ENCODE assay signal across 9 cellular contexts in genomic region chr2:239328306-239329191, GRCh38.
DNase-seq lines count a peak whose midpoint lies in the region; ATAC-seq and TF ChIP-seq lines count a peak whose summit lies in the region.
"Had no signal": no experiment of that assay in that cellular context is flagged by ENCODE, and none has a peak within 500 bp of the region (broad histone marks: within the 10 kb centered on the region; RNA-seq: fewer than 3 reads in every experiment).

No MANE protein-coding gene starts in this region.

- H3K4me1 Mint-ChIP-seq in GM23338: peaks cover 49% of the 10 kb centered on the region
- peaks cover 62% of the 10 kb centered on the region for H3K4me1 Mint-ChIP-seq in activated T-helper 2 cell treated with anti-CD3 and anti-CD28 coated beads, Interferon-gamma antibody, Interleukin-2, Interleukin-4, amounts not matched to agents 10 μg/mL and 5 μg/mL and 100 μg/mL, durations not matched to agents 14 hours and 24 hours and 36 hours (ENCODE audit: low read depth)

- 0 out of 2 replicates have a peak overlapping the region, but pooled peaks have one; percentile 63 for H3K27ac ChIP-seq in GM23338 (ENCODE audit: low read depth)
- peak overlapping the region; percentile 91 to 97 for H3K27ac ChIP-seq in right atrium auricular region

- no peak overlapping the region for H2AFZ ChIP-seq in GM23338

- H4K20me1 ChIP-seq in GM23338 (replicated peaks; ENCODE audit: insufficient read depth): peaks cover 4% of the 10 kb centered on the region; the same call in 1 of the 2 replicates

- H3K36me3 ChIP-seq in GM23338 (ENCODE audit: insufficient read depth) (no peaks in the 10 kb centered on the region), right atrium auricular region (no peaks in the 10 kb centered on the region)

- intact Hi-C loops in activated T-helper 2 cell treated with anti-CD3 and anti-CD28 coated beads, Interferon-gamma antibody, Interleukin-2, Interleukin-4, amounts not matched to agents 10 μg/mL and 5 μg/mL and 100 μg/mL, durations not matched to agents 14 hours and 24 hours and 36 hours (cut with micrococcal nuclease): no loop called here

- H3K36me3 Mint-ChIP-seq in GM23338 (ENCODE audit: low read depth): no peaks in the 10 kb centered on the region; the same call in 1 of the 3 replicates
- peaks cover 27% of the 10 kb centered on the region for H3K36me3 Mint-ChIP-seq in activated T-helper 2 cell treated with anti-CD3 and anti-CD28 coated beads, Interferon-gamma antibody, Interleukin-2, Interleukin-4, amounts not matched to agents 10 μg/mL and 5 μg/mL and 100 μg/mL, durations not matched to agents 14 hours and 24 hours and 36 hours (ENCODE audit: low read depth)

- no peaks in the 10 kb centered on the region for H3K9me3 ChIP-seq in right atrium auricular region

- H3K27me3 ChIP-seq in GM23338 (ENCODE audit: insufficient read depth) (no peaks in the 10 kb centered on the region), right atrium auricular region (no peaks in the 10 kb centered on the region)

- H3K4me1 ChIP-seq in GM23338 (ENCODE audit: insufficient read depth) (peaks cover 9% of the 10 kb centered on the region; the same call in 1 of the 2 replicates), right atrium auricular region (peaks cover 0 to 47% of the 10 kb centered on the region in 2 donors)

- H3K4me3 Mint-ChIP-seq in GM23338: no peak overlapping the region
- peak overlapping the region; percentile 54 for H3K4me3 Mint-ChIP-seq in activated T-helper 2 cell treated with anti-CD3 and anti-CD28 coated beads, Interferon-gamma antibody, Interleukin-2, Interleukin-4, amounts not matched to agents 10 μg/mL and 5 μg/mL and 100 μg/mL, durations not matched to agents 14 hours and 24 hours and 36 hours (ENCODE audit: low read depth)

- peak overlapping the region; percentile 87 for H3K27ac Mint-ChIP-seq in GM23338
- peak overlapping the region; percentile 90 for H3K27ac Mint-ChIP-seq in activated T-helper 2 cell treated with anti-CD3 and anti-CD28 coated beads, Interferon-gamma antibody, Interleukin-2, Interleukin-4, amounts not matched to agents 10 μg/mL and 5 μg/mL and 100 μg/mL, durations not matched to agents 14 hours and 24 hours and 36 hours

- H3K4me3 ChIP-seq in GM23338 (no peak overlapping the region), right atrium auricular region (peak overlapping the region in 1 of 2 donors; percentile 2), skeletal muscle cell (ENCODE audit: low read depth, low read length) (no peak overlapping the region)

- no peaks in the 10 kb centered on the region for H3K9me2 ChIP-seq in GM23338 (ENCODE audit: insufficient read depth)

- ATAC-seq in GM23338: peak; percentile 57

- no peaks in the 10 kb centered on the region for H3K9me3 Mint-ChIP-seq in GM23338
- H3K9me3 Mint-ChIP-seq in activated T-helper 2 cell treated with anti-CD3 and anti-CD28 coated beads, Interferon-gamma antibody, Interleukin-2, Interleukin-4, amounts not matched to agents 10 μg/mL and 5 μg/mL and 100 μg/mL, durations not matched to agents 14 hours and 24 hours and 36 hours: no peaks in the 10 kb centered on the region

- no peaks in the 10 kb centered on the region for H3F3A ChIP-seq in GM23338 (replicated peaks; ENCODE audit: low read depth)

- TF ChIP-seq CTCF in GM23338 (conservative IDR thresholded peaks at IDR 0.05; ENCODE audit: low read depth in 2 of 2) (no peak), right atrium auricular region (IDR thresholded peaks at IDR 0.05) (no peak)

- peaks cover 2% of the 10 kb centered on the region for H3K27me3 Mint-ChIP-seq in GM23338 (ENCODE audit: insufficient read depth, low read depth, poor library complexity)
- no peaks in the 10 kb centered on the region for H3K27me3 Mint-ChIP-seq in activated T-helper 2 cell treated with anti-CD3 and anti-CD28 coated beads, Interferon-gamma antibody, Interleukin-2, Interleukin-4, amounts not matched to agents 10 μg/mL and 5 μg/mL and 100 μg/mL, durations not matched to agents 14 hours and 24 hours and 36 hours (ENCODE audit: low read depth)

- H3K4me2 ChIP-seq in GM23338: no peak overlapping the region

- H3K79me2 ChIP-seq in GM23338 (replicated peaks; ENCODE audit: insufficient read depth): peaks cover 92% of the 10 kb centered on the region

- DNase-seq in GM23338 (ENCODE audit: low spot score): no peak
- DNase-seq in activated T-helper 2 cell treated with anti-CD3 and anti-CD28 coated beads, Interferon-gamma antibody, Interleukin-2, Interleukin-4, amounts not matched to agents 10 μg/mL and 5 μg/mL and 100 μg/mL, durations not matched to agents 14 hours and 24 hours and 36 hours (ENCODE audit: low spot score): no peak
- peak; percentile 92 for DNase-seq in right atrium auricular region (ENCODE audit: low spot score)
- DNase-seq in skeletal muscle cell (ENCODE audit: low read depth): peak; percentile 80
- no peak for DNase-seq in cerebellar cortex (ENCODE audit: low spot score)
- no peak for DNase-seq in DMS114 treated with DMSO at 0.1 percent for 48 hours (lab: John Stamatoyannopoulos, UW; ENCODE audit: unreplicated experiment)
- DNase-seq in NCI-H748 treated with DMSO at 0.1 percent for 48 hours (lab: John Stamatoyannopoulos, UW): no peak
- no peak for DNase-seq in NCI-H2171 treated with DMSO at 0.1 percent for 48 hours (lab: John Stamatoyannopoulos, UW)
- DNase-seq: NCI-H524 treated with DMSO at 0.1 percent for 48 hours had no signal

TF ChIP-seq in GM23338, 12 proteins besides CTCF, POLR2A, EP300 and RAD21 (continues in another document):
- no peak for TF ChIP-seq ZNF462 (CRISPR knock-in tag; IDR thresholded peaks at IDR 0.05)
- TF ChIP-seq STAT1 (IDR thresholded peaks at IDR 0.05; ENCODE audit: unreplicated experiment): no peak
- no peak for TF ChIP-seq NANOG (IDR thresholded peaks at IDR 0.05; ENCODE audit: borderline replicate concordance)
- no peak for TF ChIP-seq JUNB (IDR thresholded peaks at IDR 0.05; ENCODE audit: unreplicated experiment)
- TF ChIP-seq CREB1 (CRISPR knock-in tag; IDR thresholded peaks at IDR 0.05; ENCODE audit: low read depth): no peak
- TF ChIP-seq POLR2AphosphoS5 (IDR thresholded peaks at IDR 0.05; ENCODE audit: low read depth): no peak

Comparison
In these comparisons a context has a peak if more than half of its experiments do, and no peak if none do; other contexts are left out.
1. DNase-seq: peak in right atrium auricular region (single experiment) and skeletal muscle cell (single experiment); none in GM23338 (single experiment), activated T-helper 2 cell treated with anti-CD3 and anti-CD28 coated beads, Interferon-gamma antibody, Interleukin-2, Interleukin-4, amounts not matched to agents 10 μg/mL and 5 μg/mL and 100 μg/mL, durations not matched to agents 14 hours and 24 hours and 36 hours (single experiment), cerebellar cortex (single experiment), DMS114 treated with DMSO at 0.1 percent for 48 hours (single experiment), NCI-H748 treated with DMSO at 0.1 percent for 48 hours (single experiment) and NCI-H2171 treated with DMSO at 0.1 percent for 48 hours (single experiment).